ENCODE assay signal across 8 cellular contexts in genomic region chr6:10404799-10405524, GRCh38. TPM values are rescaled to one million over a fixed set of nuclear protein-coding genes. Genes with fewer than 3 reads are reported as not detected.
A peak's percentile ranks its signal among the peaks of the same experiment; 100 is the strongest.
DNase-seq lines count a peak whose midpoint lies in the region; ATAC-seq, FAIRE-seq and TF ChIP-seq lines count a peak whose summit lies in the region.

No MANE protein-coding gene starts in this region.

- peak overlapping the region; percentile 10 for H3K27ac Mint-ChIP-seq in stimulated activated naive CD8-positive, alpha-beta T cell treated with anti-CD3 and anti-CD28 coated beads, Interleukin-15, Interleukin-2, amounts not matched to agents 100 ng/mL and 50 ng/mL, for 24 hours
- H3K27ac Mint-ChIP-seq in activated CD4-positive, alpha-beta memory T cell treated with anti-CD3 and anti-CD28 coated beads, Interleukin-2, amount 10 ng/mL, durations not matched to agents 7 days and 5 days = no peak overlapping the region

- peaks cover 79% of the 10 kb centered on the region for H3K79me2 ChIP-seq in keratinocyte (ENCODE audit: control insufficient read depth, insufficient read depth, low read length)

- 30 to 43% (median 39%) methylated on average over 25 to 31 of the region's 31 CpGs for WGBS in adrenal gland, 4 donors

- peaks cover 20% of the 10 kb centered on the region for H3K9me3 Mint-ChIP-seq in stimulated activated naive CD8-positive, alpha-beta T cell treated with anti-CD3 and anti-CD28 coated beads, Interleukin-15, Interleukin-2, amounts not matched to agents 100 ng/mL and 50 ng/mL, for 24 hours
- peaks cover 7% of the 10 kb centered on the region for H3K9me3 Mint-ChIP-seq in activated CD4-positive, alpha-beta memory T cell treated with anti-CD3 and anti-CD28 coated beads, Interleukin-2, amount 10 ng/mL, durations not matched to agents 7 days and 5 days

- H3K4me1 ChIP-seq in keratinocyte (ENCODE audit: control insufficient read depth, extremely low read depth, insufficient read depth, low read length) = peaks cover 58% of the 10 kb centered on the region
- H3K4me1 ChIP-seq in upper lobe of right lung = no peaks in the 10 kb centered on the region
- H3K4me1 ChIP-seq in adrenal gland (replicated peaks in 1 of 2) = peaks cover 5 to 15% of the 10 kb centered on the region in 2 donors

- intact Hi-C loops in upper lobe of right lung (cut with DNase I) = no loop called here
- intact Hi-C loops in adrenal gland (cut with DNase I) = no loop called here

- TF ChIP-seq CTCF in keratinocyte (optimal IDR thresholded peaks at IDR 0.05 in 1 of 3, IDR thresholded peaks at IDR 0.05 in 1 of 3, conservative IDR thresholded peaks at IDR 0.05 in 1 of 3; ENCODE audit: extremely low read depth in 1 of 3, insufficient read depth in 2 of 3, low read length in 3 of 3) (no peak), upper lobe of right lung (IDR thresholded peaks at IDR 0.05) (no peak), adrenal gland (IDR thresholded peaks at IDR 0.05) (no peak)

- H3K27ac ChIP-seq in keratinocyte (ENCODE audit: control insufficient read depth, insufficient read depth, low read length) (peak overlapping the region; percentile 100), upper lobe of right lung (no peak overlapping the region), adrenal gland (peak overlapping the region in 2 of 5 donors; percentile 52 to 66)

- peaks cover 7% of the 10 kb centered on the region for H3K36me3 Mint-ChIP-seq in stimulated activated naive CD8-positive, alpha-beta T cell treated with anti-CD3 and anti-CD28 coated beads, Interleukin-15, Interleukin-2, amounts not matched to agents 100 ng/mL and 50 ng/mL, for 24 hours (ENCODE audit: low read depth)
- peaks cover 16% of the 10 kb centered on the region for H3K36me3 Mint-ChIP-seq in activated CD4-positive, alpha-beta memory T cell treated with anti-CD3 and anti-CD28 coated beads, Interleukin-2, amount 10 ng/mL, durations not matched to agents 7 days and 5 days (ENCODE audit: low read depth)

- DNase-seq in stimulated activated naive CD8-positive, alpha-beta T cell treated with anti-CD3 and anti-CD28 coated beads, Interleukin-15, Interleukin-2, amounts not matched to agents 100 U/mL and 50 U/mL, for 24 hours = no peak
- DNase-seq in activated CD4-positive, alpha-beta memory T cell treated with anti-CD3 and anti-CD28 coated beads, Interleukin-2, amount 10 ng/mL, durations not matched to agents 7 days and 5 days = no peak
- DNase-seq in keratinocyte (ENCODE audit: low read depth, low spot score) (no peak), upper lobe of right lung (peak; percentile 63), adrenal gland (no peak), iPS-NIHi7 (ENCODE audit: extremely low spot score) (no peak)

- FAIRE-seq in keratinocyte (lab: Jason Lieb, UNC) = peak; percentile 44

- H3K9me3 ChIP-seq in keratinocyte (ENCODE audit: control insufficient read depth, low read depth, low read length) (no peaks in the 10 kb centered on the region), upper lobe of right lung (no peaks in the 10 kb centered on the region), adrenal gland (replicated peaks in 1 of 3) (no peaks in the 10 kb centered on the region)

- peaks cover 8% of the 10 kb centered on the region for H4K20me1 ChIP-seq in keratinocyte (ENCODE audit: control insufficient read depth, extremely low read depth, insufficient read depth, low read length)

- H3K27me3 Mint-ChIP-seq in stimulated activated naive CD8-positive, alpha-beta T cell treated with anti-CD3 and anti-CD28 coated beads, Interleukin-15, Interleukin-2, amounts not matched to agents 100 ng/mL and 50 ng/mL, for 24 hours = peaks cover 83% of the 10 kb centered on the region
- H3K27me3 Mint-ChIP-seq in activated CD4-positive, alpha-beta memory T cell treated with anti-CD3 and anti-CD28 coated beads, Interleukin-2, amount 10 ng/mL, durations not matched to agents 7 days and 5 days = peaks cover 71% of the 10 kb centered on the region

- H2AFZ ChIP-seq in keratinocyte (ENCODE audit: control insufficient read depth, low read length) = no peak overlapping the region

- TF ChIP-seq POLR2A in adrenal gland (IDR thresholded peaks at IDR 0.05) = no peak

- peaks cover 11 to 44% of the 10 kb centered on the region in 2 experiments for H3K36me3 ChIP-seq in keratinocyte (ENCODE audit: control insufficient read depth in 2 of 2, extremely low read depth in 1 of 2, insufficient read depth in 2 of 2, low read length in 2 of 2)
- H3K36me3 ChIP-seq in upper lobe of right lung = no peaks in the 10 kb centered on the region
- no peaks in the 10 kb centered on the region for H3K36me3 ChIP-seq in adrenal gland (replicated peaks in 1 of 2)

- dilution Hi-C loops in keratinocyte (cut with MboI; ENCODE audit: extremely low pct_ligation_motif_present, low sequenced_read_pairs) = no loop called here

- peak overlapping the region; percentile 100 for H3K9ac ChIP-seq in keratinocyte (ENCODE audit: control insufficient read depth, extremely low read depth, insufficient read depth, low read length)

- H3K27me3 ChIP-seq in keratinocyte (ENCODE audit: control insufficient read depth, extremely low read depth, insufficient read depth, low read length) (no peaks in the 10 kb centered on the region), upper lobe of right lung (peaks cover 54% of the 10 kb centered on the region), adrenal gland (peaks cover 29% of the 10 kb centered on the region)

- peaks cover 13% of the 10 kb centered on the region for H3K4me1 Mint-ChIP-seq in stimulated activated naive CD8-positive, alpha-beta T cell treated with anti-CD3 and anti-CD28 coated beads, Interleukin-15, Interleukin-2, amounts not matched to agents 100 ng/mL and 50 ng/mL, for 24 hours (ENCODE audit: low read depth)
- peaks cover 18% of the 10 kb centered on the region for H3K4me1 Mint-ChIP-seq in activated CD4-positive, alpha-beta memory T cell treated with anti-CD3 and anti-CD28 coated beads, Interleukin-2, amount 10 ng/mL, durations not matched to agents 7 days and 5 days

- H3K4me3 ChIP-seq in keratinocyte (ENCODE audit: control insufficient read depth in 2 of 3, extremely low read depth in 1 of 3, insufficient read depth in 2 of 3, low read depth in 1 of 3, low read length in 3 of 3) = peak overlapping the region; percentile 39 to 99 (median 98)
- peak overlapping the region; percentile 57 for H3K4me3 ChIP-seq in upper lobe of right lung
- peak overlapping the region in 2 of 4 donors; percentile 12 to 60 for H3K4me3 ChIP-seq in adrenal gland

- H3K4me2 ChIP-seq in keratinocyte (ENCODE audit: control insufficient read depth, extremely low read depth, insufficient read depth, low read depth, low read length) = peak overlapping the region; percentile 97

- POLR2A ChIA-PET in activated CD4-positive, alpha-beta memory T cell treated with anti-CD3 and anti-CD28 coated beads, Interleukin-2, amount 10 ng/mL, durations not matched to agents 7 days and 5 days (lab: Charles Lee) = interaction anchor here (1.7 kb wide), 1 partner anchor 9 kb away, joined by 3 read pairs; the partner anchor contains the start of gene TFAP2A

- peak overlapping the region; percentile 73 for H3K4me3 Mint-ChIP-seq in stimulated activated naive CD8-positive, alpha-beta T cell treated with anti-CD3 and anti-CD28 coated beads, Interleukin-15, Interleukin-2, amounts not matched to agents 100 ng/mL and 50 ng/mL, for 24 hours
- peak overlapping the region; percentile 5 for H3K4me3 Mint-ChIP-seq in activated CD4-positive, alpha-beta memory T cell treated with anti-CD3 and anti-CD28 coated beads, Interleukin-2, amount 10 ng/mL, durations not matched to agents 7 days and 5 days

- H3K9me1 ChIP-seq in keratinocyte (ENCODE audit: control insufficient read depth, extremely low read depth, insufficient read depth, low read length) = no peaks in the 10 kb centered on the region

- CTCF ChIA-PET in activated CD4-positive, alpha-beta memory T cell treated with anti-CD3 and anti-CD28 coated beads, Interleukin-2, amount 10 ng/mL, durations not matched to agents 7 days and 5 days (lab: Charles Lee) = interaction anchor here (0.7 to 1.4 kb wide), 4 partner anchors 8 to 13 kb away, joined by 3 to 5 read pairs (median 4); partner anchors contain the start of gene TFAP2A

- ATAC-seq in stimulated activated naive CD8-positive, alpha-beta T cell treated with anti-CD3 and anti-CD28 coated beads, Interleukin-15, Interleukin-2, amounts not matched to agents 100 U/mL and 50 U/mL, for 24 hours = no peak
- ATAC-seq in upper lobe of right lung (no peak), HG03521 (IDR thresholded peaks at IDR 0.05; ENCODE audit: unreplicated experiment) (no peak)

RNA-seq across cellular contexts. Expression of gene TFAP2A, which starts 9.9 kb away (rescaled TPM):
- under 1 TPM in 1 of 2 experiments, not detected in 1; 0.20 TPM for total RNA-seq in activated CD4-positive, alpha-beta memory T cell treated with anti-CD3 and anti-CD28 coated beads, Interleukin-2, amount 10 ng/mL, durations not matched to agents 7 days and 5 days
- 25.5 to 30.2 TPM (median 27.7 TPM) in 3 replicates for polyA plus RNA-seq in keratinocyte
- polyA plus RNA-seq in keratinocyte (2011; ENCODE audit: low read depth) = 88.1 TPM
- polyA plus RNA-seq in keratinocyte (2011; cell fraction: cytosol; rRNA removed) = 28.5 and 39.0 TPM in 2 replicates
- 104 and 128 TPM in 2 replicates for polyA plus RNA-seq in keratinocyte (2011; cell fraction: nucleus; rRNA removed)
- 64.1 and 117 TPM in 2 replicates for polyA plus RNA-seq in keratinocyte (2012; ENCODE audit: low replicate concordance)
- 26.9 to 42.3 TPM (median 32.3 TPM) in 3 replicates for polyA minus RNA-seq in keratinocyte
- polyA minus RNA-seq in keratinocyte (2011; cell fraction: cytosol; rRNA and poly(A)+ RNA removed) = 55.2 TPM
- 65.1 and 87.0 TPM in 2 replicates for polyA minus RNA-seq in keratinocyte (2011; cell fraction: nucleus; rRNA and poly(A)+ RNA removed)
- total RNA-seq in upper lobe of right lung = 1.9 TPM
- total RNA-seq in adrenal gland = under 1 TPM in 6 of 8 donors, not detected in 2; 0.23 to 0.84 (median 0.60) TPM
- under 1 TPM; 0.18 to 0.72 (median 0.30) TPM for polyA plus RNA-seq in adrenal gland
